In the genomic region with DNA sequence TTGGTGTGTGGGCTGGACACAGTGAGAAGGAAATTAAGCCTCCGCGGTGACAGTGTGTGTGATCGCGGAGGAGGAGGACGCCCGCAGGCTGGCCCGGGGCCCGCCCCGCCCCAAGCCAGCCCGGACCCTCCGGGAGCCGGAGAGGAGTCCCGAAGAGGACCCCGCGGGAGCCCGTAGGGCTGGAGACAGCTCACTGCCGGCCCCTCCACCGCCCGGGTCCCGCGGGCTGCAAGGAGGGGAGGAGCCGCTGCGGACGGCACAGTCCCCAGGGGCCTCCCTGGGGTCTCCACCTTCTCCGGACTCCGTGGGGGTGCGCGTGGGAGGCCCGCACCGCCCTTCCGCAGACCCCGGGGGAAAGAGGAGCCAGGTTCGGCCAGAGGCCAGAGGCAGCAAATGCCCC, we compare ENCODE assay signal across 27 cellular contexts.
DNase-seq lines count a peak whose midpoint lies in the region; ATAC-seq, FAIRE-seq and TF ChIP-seq lines count a peak whose summit lies in the region.
"Had no signal": no experiment of that assay in that cellular context is flagged by ENCODE, and none has a peak within 500 bp of the region (broad histone marks: within the 10 kb centered on the region; RNA-seq: fewer than 3 reads in every experiment).

No MANE protein-coding gene starts in this region.

- H4K20me1 ChIP-seq in GM23338 (replicated peaks; ENCODE audit: insufficient read depth), result no peaks in the 10 kb centered on the region
- H4K20me1 ChIP-seq in H1 (replicated peaks in 1 of 2; ENCODE audit: control insufficient read depth in 1 of 2, insufficient read depth in 2 of 2, low read length in 2 of 2), result no peaks in the 10 kb centered on the region
- H4K20me1 ChIP-seq: BLaER1 treated with 17β-estradiol and CSF1 and Interleukin-3, amounts not matched to agents 10 nM and 100 nM had no signal

- no peak overlapping the region for H2BK5ac ChIP-seq in H1 (ENCODE audit: low read depth, low read length)

- intact Hi-C loops in sciatic nerve (cut with DNase I), result loop anchor here (10.0 kb wide), 1 partner anchor 486 kb away; no protein-coding TSS in a partner anchor

- H3K79me1 ChIP-seq in H1 (ENCODE audit: low read depth, low read length), result no peaks in the 10 kb centered on the region

- TF ChIP-seq CTCF in GM23338 (conservative IDR thresholded peaks at IDR 0.05; ENCODE audit: low read depth in 2 of 2), result no peak
- TF ChIP-seq CTCF in H1 (IDR thresholded peaks at IDR 0.05; ENCODE audit: control extremely low read depth in 1 of 3, insufficient read depth in 1 of 3, low read depth in 1 of 3, low read length in 3 of 3), result no peak
- no peak for TF ChIP-seq CTCF in upper lobe of left lung (IDR thresholded peaks at IDR 0.05)

- WGBS in H1 (ENCODE audit: extremely low coverage in 1 of 2, insufficient coverage in 1 of 2, insufficient read length in 1 of 2, insufficient replicate concordance in 2 of 2, low coverage in 1 of 2, low lambda C conversion rate in 2 of 2, missing lambda C conversion rate in 1 of 2), 2 experiments, result 96% methylated on average over 8 of the region's 33 CpGs; no CpG with 5 or more reads in 1 of the 2 experiments
- 96% methylated on average over 17 to 19 of the region's 33 CpGs for whole genome bisulfite sequencing in upper lobe of left lung, 2 donors

- H3K4me3 Mint-ChIP-seq in GM23338, result no peak overlapping the region
- H3K4me3 Mint-ChIP-seq: CD14-positive monocyte; CD4-positive, alpha-beta T cell; CD8-positive, alpha-beta memory T cell; H9 had no signal

- H3K23me2 ChIP-seq in H1 (ENCODE audit: low read depth, low read length), result no peaks in the 10 kb centered on the region

- H2BK15ac ChIP-seq in H1 (ENCODE audit: low read length), result peak overlapping the region; percentile 22; the same call in 1 of the 2 replicates

- no peaks in the 10 kb centered on the region; the same call in 1 of the 2 replicates for H3K9me2 ChIP-seq in GM23338 (ENCODE audit: insufficient read depth)

- H3K9me3 ChIP-seq in H1 (ENCODE audit: insufficient read depth in 2 of 2, low read depth in 1 of 2, low read length in 1 of 2), result peaks cover 0 to 5% of the 10 kb centered on the region in 2 experiments; a peak in 1 of 4 replicates
- H3K9me3 ChIP-seq in upper lobe of left lung, result no peaks in the 10 kb centered on the region
- H3K9me3 ChIP-seq in effector memory CD4-positive, alpha-beta T cell (ENCODE audit: control insufficient read depth, low read length), result no peaks in the 10 kb centered on the region
- H3K9me3 ChIP-seq: A549, BE2C had no signal

- ATAC-seq in GM23338, result peak; percentile 34; the same call in 1 of the 3 replicates
- no peak for ATAC-seq in sciatic nerve
- peak; percentile 7 to 58 for ATAC-seq in upper lobe of left lung (ENCODE audit: low FRiP score in 2 of 2)
- ATAC-seq in HG02870 (IDR thresholded peaks at IDR 0.05; ENCODE audit: unreplicated experiment), result no peak
- ATAC-seq: A549, GM12878, HCT116 had no signal

- H3K27me3 Mint-ChIP-seq in GM23338 (ENCODE audit: insufficient read depth, low read depth, poor library complexity), result no peaks in the 10 kb centered on the region

- no peak overlapping the region for H2AFZ ChIP-seq in GM23338
- H2AFZ ChIP-seq in H1 (ENCODE audit: low read length), result no peak overlapping the region

- no peaks in the 10 kb centered on the region for H3K9me3 Mint-ChIP-seq in GM23338

- H2AK5ac ChIP-seq in H1 (ENCODE audit: low read depth, low read length), result no peak overlapping the region

- H3K27ac Mint-ChIP-seq in GM23338, result no peak overlapping the region
- H3K27ac Mint-ChIP-seq: CD14-positive monocyte; CD4-positive, alpha-beta T cell; CD8-positive, alpha-beta memory T cell; H9 had no signal

- H3K27me3 ChIP-seq in GM23338 (ENCODE audit: insufficient read depth) (no peaks in the 10 kb centered on the region), H1 (replicated peaks in 1 of 4; ENCODE audit: control insufficient read depth in 3 of 4, extremely low read depth in 1 of 4, insufficient read depth in 3 of 4, low read length in 3 of 4) (no peaks in the 10 kb centered on the region), upper lobe of left lung (no peaks in the 10 kb centered on the region)
- no peaks in the 10 kb centered on the region for H3K27me3 ChIP-seq in effector memory CD4-positive, alpha-beta T cell (replicated peaks; ENCODE audit: control insufficient read depth, insufficient read depth, low read length, poor library complexity, severe bottlenecking)
- H3K27me3 ChIP-seq: BE2C; BLaER1 treated with 17β-estradiol and CSF1 and Interleukin-3, amounts not matched to agents 10 nM and 100 nM had no signal

- H4K8ac ChIP-seq in H1 (ENCODE audit: extremely low read depth, insufficient read depth, low read length), result no peak overlapping the region

- TF ChIP-seq RAD21 in H1 (IDR thresholded peaks at IDR 0.05 in 1 of 2, conservative IDR thresholded peaks at IDR 0.05 in 1 of 2; ENCODE audit: low read depth in 2 of 2, low read length in 2 of 2), result no peak

- no peak overlapping the region for H4K5ac ChIP-seq in H1 (ENCODE audit: insufficient read length, low read depth, low read length)

- peak; percentile 8 for DNase-seq in GM23338 (ENCODE audit: low spot score)
- DNase-seq in H1 (ENCODE audit: low read depth in 1 of 2, low spot score in 2 of 2), result no peak
- peak; percentile 51 for DNase-seq in sciatic nerve (ENCODE audit: low spot score)
- DNase-seq in upper lobe of left lung, result peak in 1 of 2 donors; percentile 76
- no peak for DNase-seq in activated gamma-delta T cell treated with Interleukin-2 at 50 U/mL for 16 hours
- DNase-seq in effector memory CD4-positive, alpha-beta T cell, result no peak
- DNase-seq in GM19240 (ENCODE audit: insufficient read length, low spot score), result no peak
- DNase-seq: 8988T; ACHN; AML-193; BE2C; CD4-positive, alpha-beta T cell; CD8-positive, alpha-beta memory T cell; DMS 273 treated with DMSO at 0.1 percent for 48 hours; DMS79; EL; GDM1; GOT3; H9 had no signal

- H3K14ac ChIP-seq in H1 (ENCODE audit: insufficient read length), result no peak overlapping the region

- H3K4me2 ChIP-seq in GM23338, result no peak overlapping the region
- H3K4me2 ChIP-seq in H1 (ENCODE audit: insufficient read depth in 1 of 2, low read depth in 2 of 2, low read length in 2 of 2), result no peak overlapping the region
- H3K4me2 ChIP-seq: A549; BLaER1 treated with 17β-estradiol and CSF1 and Interleukin-3, amounts not matched to agents 10 nM and 100 nM had no signal

- H3K27ac ChIP-seq in GM23338 (ENCODE audit: low read depth), result no peak overlapping the region
- no peak overlapping the region for H3K27ac ChIP-seq in H1 (ENCODE audit: low read depth, low read length)
- H3K27ac ChIP-seq in upper lobe of left lung, result no peak overlapping the region
- no peak overlapping the region for H3K27ac ChIP-seq in effector memory CD4-positive, alpha-beta T cell (ENCODE audit: insufficient read depth, low read length, poor library complexity, severe bottlenecking)
- H3K27ac ChIP-seq: A549; BLaER1 treated with 17β-estradiol and CSF1 and Interleukin-3, amounts not matched to agents 10 nM and 100 nM had no signal

- H3K4me3 ChIP-seq in GM23338, result no peak overlapping the region
- no peak overlapping the region for H3K4me3 ChIP-seq in H1 (ENCODE audit: extremely low read depth in 1 of 4, insufficient read depth in 2 of 4, low read depth in 3 of 4, low read length in 4 of 4)
- H3K4me3 ChIP-seq in upper lobe of left lung, result no peak overlapping the region
- H3K4me3 ChIP-seq in effector memory CD4-positive, alpha-beta T cell (ENCODE audit: insufficient read depth, low read depth, low read length, poor library complexity, severe bottlenecking), result no peak overlapping the region
- H3K4me3 ChIP-seq: A549; BLaER1 treated with 17β-estradiol and CSF1 and Interleukin-3, amounts not matched to agents 10 nM and 100 nM; GM12878 had no signal

- H2BK20ac ChIP-seq in H1 (ENCODE audit: low read length), result no peak overlapping the region

- POLR2A ChIA-PET in H1 (lab: Charles Lee; ENCODE audit: partially characterized antibody), result no interaction called here

- no peak for FAIRE-seq in H1 (lab: Jason Lieb, UNC)
- FAIRE-seq: A549, D721Med, GM12878, GM19239 had no signal

- no peaks in the 10 kb centered on the region for H3K79me2 ChIP-seq in GM23338 (replicated peaks; ENCODE audit: insufficient read depth)
- H3K79me2 ChIP-seq in H1 (ENCODE audit: control insufficient read depth in 1 of 2, insufficient read depth in 2 of 2, low read length in 2 of 2), result no peaks in the 10 kb centered on the region

- no peak overlapping the region for H4K91ac ChIP-seq in H1 (replicated peaks; ENCODE audit: insufficient read length, low read length)

- H3K18ac ChIP-seq in H1 (ENCODE audit: extremely low read depth, low read length), result no peak overlapping the region

- H3F3A ChIP-seq in GM23338 (replicated peaks; ENCODE audit: low read depth), result no peaks in the 10 kb centered on the region

- no peaks in the 10 kb centered on the region for H3K36me3 ChIP-seq in GM23338 (ENCODE audit: insufficient read depth)
- H3K36me3 ChIP-seq in H1 (ENCODE audit: control insufficient read depth in 2 of 4, insufficient read depth in 4 of 4, low read length in 3 of 4), result no peaks in the 10 kb centered on the region
- no peaks in the 10 kb centered on the region for H3K36me3 ChIP-seq in upper lobe of left lung
- no peaks in the 10 kb centered on the region for H3K36me3 ChIP-seq in effector memory CD4-positive, alpha-beta T cell (ENCODE audit: control insufficient read depth, insufficient read depth, low read length)
- H3K36me3 ChIP-seq: BE2C; BLaER1 treated with 17β-estradiol and CSF1 and Interleukin-3, amounts not matched to agents 10 nM and 100 nM had no signal

- H3K9ac ChIP-seq in H1 (replicated peaks in 1 of 4; ENCODE audit: extremely low read depth in 1 of 4, low read depth in 3 of 4, low read length in 3 of 4), result no peak overlapping the region
- H3K9ac ChIP-seq: BLaER1 treated with 17β-estradiol and CSF1 and Interleukin-3, amounts not matched to agents 10 nM and 100 nM had no signal

- no peak overlapping the region for H2BK120ac ChIP-seq in H1 (replicated peaks; ENCODE audit: low read depth, low read length)

- H3K56ac ChIP-seq in H1 (replicated peaks; ENCODE audit: insufficient read length, low read depth, low read length), result no peak overlapping the region

- H2BK12ac ChIP-seq in H1 (ENCODE audit: low read depth, low read length), result no peak overlapping the region

- CTCF ChIA-PET in H1 (lab: Charles Lee; ENCODE audit: partially characterized antibody), result interaction anchor here (1.3 to 1.7 kb wide), 2 partner anchors 16 to 25 kb away, joined by 3 to 4 read pairs; no protein-coding TSS in a partner anchor

- no peak overlapping the region for H3K23ac ChIP-seq in H1 (ENCODE audit: insufficient read length)

- no peak overlapping the region for H3K4ac ChIP-seq in H1 (replicated peaks; ENCODE audit: insufficient read length, low read depth, low read length)

- H3K4me1 ChIP-seq in GM23338 (ENCODE audit: insufficient read depth) (no peaks in the 10 kb centered on the region), H1 (replicated peaks in 1 of 4; ENCODE audit: control insufficient read depth in 3 of 4, insufficient read depth in 4 of 4, low read length in 3 of 4) (no peaks in the 10 kb centered on the region), upper lobe of left lung (peaks cover 0 to 5% (median under 1%) of the 10 kb centered on the region in 4 donors)
- H3K4me1 ChIP-seq in effector memory CD4-positive, alpha-beta T cell (ENCODE audit: control insufficient read depth, insufficient read depth, low read length, poor library complexity, severe bottlenecking), result peaks cover 7% of the 10 kb centered on the region
- H3K4me1 ChIP-seq: A549 had no signal

- TF ChIP-seq EP300 in H1 (IDR thresholded peaks at IDR 0.05; ENCODE audit: borderline replicate concordance in 1 of 2, low read depth in 2 of 2, low read length in 2 of 2) (no peak), upper lobe of left lung (IDR thresholded peaks at IDR 0.05) (no peak)

- H3K36me3 Mint-ChIP-seq in GM23338 (ENCODE audit: low read depth), result no peaks in the 10 kb centered on the region
- H3K36me3 Mint-ChIP-seq: CD14-positive monocyte had no signal

- H3K4me1 Mint-ChIP-seq in GM23338, result no peaks in the 10 kb centered on the region

- TF ChIP-seq POLR2A in H1 (IDR thresholded peaks at IDR 0.05; ENCODE audit: control extremely low read depth in 1 of 2, low read depth in 2 of 2, low read length in 2 of 2) (no peak), upper lobe of left lung (IDR thresholded peaks at IDR 0.05) (no peak)

Comparison
In these comparisons a context has a peak if more than half of its experiments do, and no peak if none do; other contexts are left out.
1. ATAC-seq: peak in GM23338 (single experiment) and upper lobe of left lung (2 of 2); none in sciatic nerve (single experiment) and HG02870 (single experiment).
2. DNase-seq: peak in GM23338 (single experiment) and sciatic nerve (single experiment); none in H1 (0 of 2), activated gamma-delta T cell treated with Interleukin-2 at 50 U/mL for 16 hours (single experiment), effector memory CD4-positive, alpha-beta T cell (0 of 3) and GM19240 (single experiment).